Comparison of ENCODE assay signal across 32 cellular contexts in genomic region chr14:106670006-106670405, GRCh38.
"Had no signal": no experiment of that assay in that cellular context is flagged by ENCODE, and none has a peak within 500 bp of the region (broad histone marks: within the 10 kb centered on the region; RNA-seq: fewer than 3 reads in every experiment).

No MANE protein-coding gene starts in this region.

- H3K9me3 ChIP-seq: adrenal gland, body of pancreas, breast epithelium, SJCRH30 had no signal

- H3K27ac ChIP-seq: adrenal gland, body of pancreas, breast epithelium, SJCRH30, SK-N-MC, WERI-Rb-1 had no signal

- DNase-seq: activated CD4-positive, alpha-beta memory T cell treated with anti-CD3 and anti-CD28 coated beads for 36 hours; activated CD4-positive, alpha-beta T cell treated with anti-CD3 and anti-CD28 coated beads, Interleukin-2, amount 50 U/mL, for 1 hour; activated CD4-positive, CD25-positive, alpha-beta regulatory T cell; activated CD8-positive, alpha-beta memory T cell treated with anti-CD3 and anti-CD28 coated beads, Interleukin-2, amount 50 U/mL, for 4 hours; activated gamma-delta T cell treated with Interleukin-2 at 50 U/mL for 16 hours; activated naive CD4-positive, alpha-beta T cell treated with anti-CD3 and anti-CD28 coated beads for 36 hours; activated T-cell treated with anti-CD3 and anti-CD28 coated beads for 4 hours; activated T-cell treated with anti-CD3 and anti-CD28 coated beads, Interleukin-2, amount 50 U/mL, for 4 hours; adrenal gland; body of pancreas; caudate nucleus; cerebellar nuclear complex; Karpas-422; NCI-H1048; NCI-H1105 treated with DMSO at 0.1 percent for 48 hours; NCI-H1436; NCI-H1694; NCI-H1930; NCI-H2081 treated with DMSO at 0.1 percent for 48 hours; NCI-H226; NCI-H446 treated with DMSO at 0.1 percent for 48 hours; NCI-H524; NCI-H69; SHP77; T1000; WERI-Rb-1 had no signal

- H3K27me3 ChIP-seq: body of pancreas, SJCRH30 had no signal

- H3K9me3 Mint-ChIP-seq: activated CD4-positive, alpha-beta memory T cell treated with anti-CD3 and anti-CD28 coated beads for 36 hours; activated naive CD4-positive, alpha-beta T cell treated with anti-CD3 and anti-CD28 coated beads for 36 hours; activated naive CD4-positive, alpha-beta T cell treated with anti-CD3 and anti-CD28 coated beads, Interleukin-2, amount 50 U/mL, for 72 hours; activated T-cell treated with anti-CD3 and anti-CD28 coated beads, Interleukin-2, amount 50 U/mL, for 4 hours; activated T-helper 1 cell treated with anti-CD3 and anti-CD28 coated beads, Interleukin-12 subunit alpha, Interleukin-12 subunit beta, Interleukin-2, Interleukin-4 antibody, amounts not matched to agents 30 ng/mL and 10 ng/mL and 1 ng/mL, durations not matched to agents 14 hours and 24 hours and 36 hours had no signal

- H3K4me3 ChIP-seq: adrenal gland, body of pancreas, breast epithelium, SJCRH30, SK-N-MC had no signal

- H3K4me3 Mint-ChIP-seq: activated CD4-positive, alpha-beta memory T cell treated with anti-CD3 and anti-CD28 coated beads for 36 hours; activated naive CD4-positive, alpha-beta T cell treated with anti-CD3 and anti-CD28 coated beads for 36 hours; activated T-cell treated with anti-CD3 and anti-CD28 coated beads, Interleukin-2, amount 50 U/mL, for 4 hours; activated T-helper 1 cell treated with anti-CD3 and anti-CD28 coated beads, Interleukin-12 subunit alpha, Interleukin-12 subunit beta, Interleukin-2, Interleukin-4 antibody, amounts not matched to agents 30 ng/mL and 10 ng/mL and 1 ng/mL, durations not matched to agents 14 hours and 24 hours and 36 hours had no signal

- H3K36me3 Mint-ChIP-seq: activated CD4-positive, alpha-beta memory T cell treated with anti-CD3 and anti-CD28 coated beads for 36 hours; activated naive CD4-positive, alpha-beta T cell treated with anti-CD3 and anti-CD28 coated beads, Interleukin-2, amount 50 U/mL, for 72 hours had no signal

- ATAC-seq: activated naive CD4-positive, alpha-beta T cell treated with anti-CD3 and anti-CD28 coated beads, Interleukin-2, amount 50 U/mL, for 72 hours; activated T-cell treated with anti-CD3 and anti-CD28 coated beads, Interleukin-2, amount 50 U/mL, for 4 hours; body of pancreas; Panc1 had no signal

- H3K4me1 ChIP-seq: adrenal gland, body of pancreas, breast epithelium had no signal

- H3K27ac Mint-ChIP-seq: activated CD4-positive, alpha-beta memory T cell treated with anti-CD3 and anti-CD28 coated beads for 36 hours; activated naive CD4-positive, alpha-beta T cell treated with anti-CD3 and anti-CD28 coated beads for 36 hours; activated naive CD4-positive, alpha-beta T cell treated with anti-CD3 and anti-CD28 coated beads, Interleukin-2, amount 50 U/mL, for 72 hours; activated T-helper 1 cell treated with anti-CD3 and anti-CD28 coated beads, Interleukin-12 subunit alpha, Interleukin-12 subunit beta, Interleukin-2, Interleukin-4 antibody, amounts not matched to agents 30 ng/mL and 10 ng/mL and 1 ng/mL, durations not matched to agents 14 hours and 24 hours and 36 hours had no signal

- H3K36me3 ChIP-seq: adrenal gland, breast epithelium, SJCRH30, WERI-Rb-1 had no signal
